In the genomic region with DNA sequence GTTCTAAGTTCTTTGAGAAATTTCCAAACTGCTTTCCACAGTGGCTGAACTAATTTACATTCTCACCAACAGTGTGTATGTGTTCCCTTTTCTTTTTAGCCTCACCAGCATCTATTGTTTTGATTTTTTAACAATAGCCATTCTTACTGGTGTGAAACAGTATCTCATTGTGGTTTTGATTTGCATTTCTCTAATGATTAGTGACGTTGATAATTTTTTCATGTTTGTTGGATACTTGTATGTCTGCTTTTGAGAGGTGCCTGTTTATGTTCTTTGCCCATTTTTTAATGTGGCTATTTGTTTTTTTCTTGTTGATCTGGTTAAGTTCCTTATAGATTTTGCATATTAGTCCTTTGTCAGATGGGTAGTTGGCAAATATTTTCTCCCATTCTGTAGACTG, we compare ENCODE assay signal across 23 cellular contexts.
"Had no signal": no experiment of that assay in that cellular context is flagged by ENCODE, and none has a peak within 500 bp of the region (broad histone marks: within the 10 kb centered on the region; RNA-seq: fewer than 3 reads in every experiment).

No MANE protein-coding gene starts in this region.

- H3K27me3 ChIP-seq: Peyer's patch, SJCRH30 had no signal

- DNase-seq: activated CD4-positive, alpha-beta T cell treated with anti-CD3 and anti-CD28 coated beads for 48 hours; activated CD4-positive, alpha-beta T cell treated with anti-CD3 and anti-CD28 coated beads, Interleukin-2, amount 50 U/mL, for 4 hours; activated CD4-positive, CD25-positive, alpha-beta regulatory T cell treated with anti-CD3 and anti-CD28 coated beads, Interleukin-2, amount 50 U/mL, for 72 hours; activated CD8-positive, alpha-beta T cell treated with anti-CD3 and anti-CD28 coated beads, Interleukin-2, amount 10 ng/mL, durations not matched to agents 7 days and 5 days; activated effector memory CD4-positive, alpha-beta T cell treated with anti-CD3 and anti-CD28 coated beads, Interleukin-2, amount 50 U/mL, for 16 hours; activated naive CD4-positive, alpha-beta T cell treated with Interleukin-2 at 50 U/mL for 16 hours; activated naive CD8-positive, alpha-beta T cell treated with anti-CD3 and anti-CD28 coated beads, Interleukin-2, amount 50 U/mL, for 24 hours; activated T-cell treated with anti-CD3 and anti-CD28 coated beads, Interleukin-2, amount 50 U/mL, for 4 hours; amniotic stem cell; NCI-H1092; NCI-H1417; NCI-H1930; NCI-H2171 treated with DMSO at 0.1 percent for 48 hours; NCI-H345; NCI-H510A; NCI-H69; Peyer's patch; Right ventricle myocardium superior; SJCRH30; SK-N-SH had no signal

- ATAC-seq: activated CD8-positive, alpha-beta T cell treated with anti-CD3 and anti-CD28 coated beads, Interleukin-2, amount 10 ng/mL, durations not matched to agents 7 days and 5 days; activated naive CD4-positive, alpha-beta T cell treated with anti-CD3 and anti-CD28 coated beads, Interleukin-2, amount 50 U/mL, for 72 hours; activated naive CD8-positive, alpha-beta T cell treated with anti-CD3 and anti-CD28 coated beads, Interleukin-2, amount 50 U/mL, for 24 hours; activated T-cell treated with anti-CD3 and anti-CD28 coated beads, Interleukin-2, amount 50 U/mL, for 4 hours had no signal

- H3K27ac ChIP-seq: KMS-11, Peyer's patch, RWPE1, SJCRH30 had no signal
